In the genomic region with DNA sequence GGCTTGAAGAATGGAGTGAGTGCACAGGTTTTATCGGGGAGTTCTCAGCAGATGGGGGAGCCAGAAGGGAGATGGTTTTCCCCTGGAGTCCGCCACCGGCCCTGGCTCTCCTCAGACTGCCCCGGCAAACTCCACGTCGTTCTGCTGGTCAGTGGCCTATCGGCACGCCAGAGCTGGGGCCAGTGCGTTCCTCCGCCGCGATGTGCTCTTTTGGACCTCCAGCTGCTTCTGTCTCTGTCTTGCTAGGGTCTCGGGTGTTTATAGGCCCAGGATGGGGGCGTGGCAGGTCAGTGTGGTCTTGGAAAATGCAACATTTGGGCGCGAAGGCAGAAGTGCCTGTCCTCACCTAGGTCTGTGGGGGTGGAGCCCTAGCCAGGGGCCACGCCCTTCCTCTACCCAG, we compare ENCODE assay signal across 19 cellular contexts. TPM values are rescaled to one million over a fixed set of nuclear protein-coding genes. Genes with fewer than 3 reads are reported as not detected.
DNase-seq lines count a peak whose midpoint lies in the region; ATAC-seq, FAIRE-seq and TF ChIP-seq lines count a peak whose summit lies in the region.
"Had no signal": no experiment of that assay in that cellular context is flagged by ENCODE, and none has a peak within 500 bp of the region (broad histone marks: within the 10 kb centered on the region; RNA-seq: fewer than 3 reads in every experiment).

No MANE protein-coding gene starts in this region.

- intact Hi-C loops in right cardiac atrium (cut with DNase I) (no loop called here), left ventricle myocardium superior (cut with micrococcal nuclease) (no loop called here), GM12878 (cut with micrococcal nuclease; ENCODE audit: unreplicated experiment) (loop anchor here (5.0 kb wide), 1 partner anchor 174 kb away; no protein-coding TSS in a partner anchor)

- no peaks in the 10 kb centered on the region for H4K20me1 ChIP-seq in GM12878 (ENCODE audit: control insufficient read depth, insufficient read depth)

- in situ Hi-C loops in GM12878 (cut with MboI) = loop anchor here (5.0 kb wide), 3 partner anchors 119 to 776 kb away; no protein-coding TSS in a partner anchor

- H3K4me3 Mint-ChIP-seq in stimulated activated memory B cell treated with anti-CD40 and anti-IgM and Interleukin-4, amounts not matched to agents 10 μg/mL and 1 μg/mL and 100 μg/mL, for 72 hours = no peak overlapping the region
- H3K4me3 Mint-ChIP-seq: CD4-positive, alpha-beta memory T cell; IgD-negative memory B cell had no signal

- TF ChIP-seq RAD21 in GM12878 (IDR thresholded peaks at IDR 0.05; ENCODE audit: insufficient read depth, low read depth, low read length) = no peak

- no peak for TF ChIP-seq CTCF in GM12878 (IDR thresholded peaks at IDR 0.05 in 2 of 3, conservative IDR thresholded peaks at IDR 0.05 in 1 of 3; ENCODE audit: control insufficient read depth in 2 of 3, extremely low read depth in 1 of 3, insufficient read depth in 1 of 3, low read depth in 3 of 3, low read length in 3 of 3)

- POLR2A ChIA-PET in GM12878 (lab: Charles Lee) = no interaction called here

- TF ChIP-seq POLR2A in GM12878 (IDR thresholded peaks at IDR 0.05; ENCODE audit: low read depth, low read length) = no peak

- H3K9me3 ChIP-seq in right cardiac atrium (ENCODE audit: control insufficient read depth, low read length) = no peaks in the 10 kb centered on the region
- H3K9me3 ChIP-seq in GM12878 (replicated peaks; ENCODE audit: control insufficient read depth, insufficient read depth, low read length) = peaks cover 18% of the 10 kb centered on the region
- H3K9me3 ChIP-seq: A549, HAP-1 had no signal

- no peak overlapping the region for H3K9ac ChIP-seq in GM12878 (ENCODE audit: control insufficient read depth, insufficient read depth, low read length)

- 93% methylated on average over 17 of the region's 17 CpGs for WGBS in right cardiac atrium
- WGBS in GM12878 (ENCODE audit: insufficient coverage, insufficient replicate concordance, low lambda C conversion rate, missing lambda C conversion rate) = 96% methylated on average over 17 of the region's 17 CpGs

- H3K4me3 ChIP-seq in right cardiac atrium (ENCODE audit: low read length) = no peak overlapping the region
- no peak overlapping the region for H3K4me3 ChIP-seq in GM12878
- H3K4me3 ChIP-seq: A549, HAP-1 had no signal

- no peak overlapping the region for H3K27ac ChIP-seq in right cardiac atrium (ENCODE audit: low read length)
- no peak overlapping the region for H3K27ac ChIP-seq in GM12878 (ENCODE audit: control insufficient read depth, insufficient read depth)
- H3K27ac ChIP-seq: 22Rv1, A549, C4-2B, HL-60 had no signal

- no TSS peak for BruUV-seq in GM12878 (replicated peaks; lab: Mats Ljungman, UMichigan)

- H3K36me3 ChIP-seq in GM12878 (ENCODE audit: control insufficient read depth in 2 of 2, insufficient read depth in 2 of 2, low read length in 1 of 2) = no peaks in the 10 kb centered on the region
- H3K36me3 ChIP-seq: HAP-1 had no signal

- peaks cover 69% of the 10 kb centered on the region for H3K4me1 Mint-ChIP-seq in stimulated activated memory B cell treated with anti-CD40 and anti-IgM and Interleukin-4, amounts not matched to agents 10 μg/mL and 1 μg/mL and 100 μg/mL, for 72 hours

- H3K27ac Mint-ChIP-seq in stimulated activated memory B cell treated with anti-CD40 and anti-IgM and Interleukin-4, amounts not matched to agents 10 μg/mL and 1 μg/mL and 100 μg/mL, for 72 hours = peak overlapping the region; percentile 90
- H3K27ac Mint-ChIP-seq: IgD-negative memory B cell had no signal

- no peak overlapping the region for H3K4me2 ChIP-seq in GM12878 (ENCODE audit: control insufficient read depth, insufficient read depth)
- H3K4me2 ChIP-seq: A549 had no signal

- TF ChIP-seq EP300 in GM12878 (IDR thresholded peaks at IDR 0.05; ENCODE audit: borderline replicate concordance in 1 of 2, control insufficient read depth in 1 of 2, low read depth in 2 of 2, low read length in 2 of 2) = no peak

- CTCF ChIA-PET in GM12878 (lab: Yijun Ruan, JAX) = interaction anchor here (1.9 kb wide), 1 partner anchor 176 kb away, joined by 4 read pairs; no protein-coding TSS in a partner anchor

- SMC1A ChIA-PET in GM12878 (lab: Charles Lee; ENCODE audit: uncharacterized antibody, unreplicated experiment) = interaction anchor here (1.1 to 5.0 kb wide), 5 partner anchors 17 to 109 kb away, joined by 3 to 44 read pairs (median 25); no protein-coding TSS in a partner anchor

- ATAC-seq in right cardiac atrium (no peak), left ventricle myocardium superior (no peak), GM12878 (no peak), HG03439 (IDR thresholded peaks at IDR 0.05; ENCODE audit: unreplicated experiment) (no peak)
- ATAC-seq in stimulated activated memory B cell treated with anti-CD40 and anti-IgM and Interleukin-4, amounts not matched to agents 10 μg/mL and 1 μg/mL and 100 μg/mL, for 72 hours = no peak
- ATAC-seq: A549 had no signal

- H3K4me1 ChIP-seq in right cardiac atrium (ENCODE audit: control insufficient read depth, insufficient read depth, low read length) (no peaks in the 10 kb centered on the region), GM12878 (ENCODE audit: control insufficient read depth, insufficient read depth, low read length) (peaks cover 63% of the 10 kb centered on the region)
- H3K4me1 ChIP-seq: A549, HAP-1 had no signal

- H3K27me3 ChIP-seq in right cardiac atrium (ENCODE audit: control insufficient read depth, insufficient read depth) = no peaks in the 10 kb centered on the region
- H3K27me3 ChIP-seq in GM12878 (replicated peaks in 1 of 2; ENCODE audit: control insufficient read depth in 2 of 2, insufficient read depth in 2 of 2, low read length in 1 of 2) = no peaks in the 10 kb centered on the region

- RAD21 ChIA-PET in GM12878 (lab: Charles Lee; ENCODE audit: unreplicated experiment) = interaction anchor here (1.1 to 5.8 kb wide), 5 partner anchors 46 to 459 kb away, joined by 3 to 47 read pairs (median 31); a partner anchor contains a TSS

- no peak for FAIRE-seq in GM12878 (lab: Jason Lieb, UNC)
- FAIRE-seq: A549, GM19239 had no signal

- no peaks in the 10 kb centered on the region for H3K36me3 Mint-ChIP-seq in stimulated activated memory B cell treated with anti-CD40 and anti-IgM and Interleukin-4, amounts not matched to agents 10 μg/mL and 1 μg/mL and 100 μg/mL, for 72 hours
- H3K36me3 Mint-ChIP-seq: CD4-positive, alpha-beta memory T cell; IgD-negative memory B cell had no signal

- no peaks in the 10 kb centered on the region for H3K27me3 Mint-ChIP-seq in stimulated activated memory B cell treated with anti-CD40 and anti-IgM and Interleukin-4, amounts not matched to agents 10 μg/mL and 1 μg/mL and 100 μg/mL, for 72 hours
- H3K27me3 Mint-ChIP-seq: IgD-negative memory B cell had no signal

- no peaks in the 10 kb centered on the region for H3K9me3 Mint-ChIP-seq in stimulated activated memory B cell treated with anti-CD40 and anti-IgM and Interleukin-4, amounts not matched to agents 10 μg/mL and 1 μg/mL and 100 μg/mL, for 72 hours
- H3K9me3 Mint-ChIP-seq: IgD-negative memory B cell had no signal

- DNase-seq in right cardiac atrium = peak in 2 of 3 donors; percentile 42 to 50
- DNase-seq in left ventricle myocardium superior = no peak
- DNase-seq in GM12878 (ENCODE audit: low read depth, low spot score) = no peak
- DNase-seq in CD1c-positive myeloid dendritic cell (ENCODE audit: extremely low spot score) = no peak
- no peak for DNase-seq in GDM1 (lab: John Stamatoyannopoulos, UW)
- DNase-seq: AML-193; CD4-positive, alpha-beta memory T cell; DMS153; DMS79; GF-D8 had no signal

- no peaks in the 10 kb centered on the region for H3K79me2 ChIP-seq in GM12878 (ENCODE audit: control insufficient read depth, insufficient read depth, low read length)

- H2AFZ ChIP-seq in GM12878 (ENCODE audit: control insufficient read depth, low read depth, low read length) = no peak overlapping the region

TF ChIP-seq in GM12878, 131 proteins besides CTCF, POLR2A, EP300 and RAD21 (continues in another document):
- TF ChIP-seq ZNF384 (IDR thresholded peaks at IDR 0.05; ENCODE audit: borderline replicate concordance, low read depth, low read length) = no peak
- TF ChIP-seq, protein P1, sequence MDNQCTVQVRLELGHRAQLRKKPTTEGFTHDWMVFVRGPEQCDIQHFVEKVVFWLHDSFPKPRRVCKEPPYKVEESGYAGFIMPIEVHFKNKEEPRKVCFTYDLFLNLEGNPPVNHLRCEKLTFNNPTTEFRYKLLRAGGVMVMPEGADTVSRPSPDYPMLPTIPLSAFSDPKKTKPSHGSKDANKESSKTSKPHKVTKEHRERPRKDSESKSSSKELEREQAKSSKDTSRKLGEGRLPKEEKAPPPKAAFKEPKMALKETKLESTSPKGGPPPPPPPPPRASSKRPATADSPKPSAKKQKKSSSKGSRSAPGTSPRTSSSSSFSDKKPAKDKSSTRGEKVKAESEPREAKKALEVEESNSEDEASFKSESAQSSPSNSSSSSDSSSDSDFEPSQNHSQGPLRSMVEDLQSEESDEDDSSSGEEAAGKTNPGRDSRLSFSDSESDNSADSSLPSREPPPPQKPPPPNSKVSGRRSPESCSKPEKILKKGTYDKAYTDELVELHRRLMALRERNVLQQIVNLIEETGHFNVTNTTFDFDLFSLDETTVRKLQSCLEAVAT (IDR thresholded peaks at IDR 0.05) = 0 out of 2 replicates have a peak, but pooled peaks have one; percentile 48
- no peak for TF ChIP-seq GATAD2B (conservative IDR thresholded peaks at IDR 0.05; ENCODE audit: low read depth)
- TF ChIP-seq KLF5 (IDR thresholded peaks at IDR 0.05; ENCODE audit: partially characterized antibody) = no peak

RNA-seq across cellular contexts. Expression of a gene that starts 53.0 kb away (rescaled TPM):
- total RNA-seq in right cardiac atrium (under 1 TPM in 2 of 4 donors, not detected in 2; 0.42 to 0.59 TPM), left ventricle myocardium superior (not detected), GM12878 (2014; rRNA removed) (1.4 and 2.2 TPM in 2 replicates), GM12878 (2014; rRNA removed; fragmentation: Illumina TruSeq; extraction: Trizol) (2.1 and 2.5 TPM in 2 replicates), GM12878 (2021) (1.7 and 2.5 TPM in 2 replicates)
- polyA plus RNA-seq in right cardiac atrium (0.05 TPM), GM12878 (2011; rRNA removed) (0.10 and 0.14 TPM in 2 replicates), GM12878 (2014; fragmentation: Illumina TruSeq; extraction: Trizol) (1.7 and 2.1 TPM in 2 replicates), GM12878 (2014; fragmentation: Nextera tagmentation; extraction: Ambion mirVana) (1 to 10 TPM; 2.5 to 2.6 TPM), GM12878 (2014; rRNA removed) (1.3 and 2.2 TPM in 2 replicates), GM12878 (2016; fragmentation: Nextera tagmentation; extraction: Ambion mirVana) (under 1 TPM; 0.72 to 0.84 TPM)
- total RNA-seq in GM12878 (2013; cell fraction: nucleolus; rRNA removed) = 1.6 and 2.0 TPM in 2 replicates
- 1.7 TPM for polyA plus RNA-seq in GM12878 (2011; ENCODE audit: low read depth)
- polyA plus RNA-seq in GM12878 (2011; cell fraction: cytosol; rRNA removed) = not detected in 2 replicates
- polyA plus RNA-seq in GM12878 (2011; cell fraction: nucleus; rRNA removed) = 0.47 and 0.52 TPM in 2 replicates
- polyA plus RNA-seq in GM12878 (2012) = 2.5 and 3.2 TPM in 2 replicates
- polyA minus RNA-seq in GM12878 (2011; rRNA and poly(A)+ RNA removed) = 0.10 TPM in 1 of 2 replicates, not detected in the other
- not detected in 2 replicates for polyA minus RNA-seq in GM12878 (2011; cell fraction: cytosol; rRNA and poly(A)+ RNA removed)
- polyA minus RNA-seq in GM12878 (2011; cell fraction: nucleus; rRNA and poly(A)+ RNA removed) = 0.12 and 0.29 TPM in 2 replicates

Comparison
In these comparisons a context has a peak if more than half of its experiments do, and no peak if none do; other contexts are left out.
1. DNase-seq: peak in right cardiac atrium (2 of 3); none in left ventricle myocardium superior (single experiment), GM12878 (single experiment), CD1c-positive myeloid dendritic cell (single experiment) and GDM1 (single experiment).